13 cellular contexts compared by ENCODE assay signal in the genomic region with DNA sequence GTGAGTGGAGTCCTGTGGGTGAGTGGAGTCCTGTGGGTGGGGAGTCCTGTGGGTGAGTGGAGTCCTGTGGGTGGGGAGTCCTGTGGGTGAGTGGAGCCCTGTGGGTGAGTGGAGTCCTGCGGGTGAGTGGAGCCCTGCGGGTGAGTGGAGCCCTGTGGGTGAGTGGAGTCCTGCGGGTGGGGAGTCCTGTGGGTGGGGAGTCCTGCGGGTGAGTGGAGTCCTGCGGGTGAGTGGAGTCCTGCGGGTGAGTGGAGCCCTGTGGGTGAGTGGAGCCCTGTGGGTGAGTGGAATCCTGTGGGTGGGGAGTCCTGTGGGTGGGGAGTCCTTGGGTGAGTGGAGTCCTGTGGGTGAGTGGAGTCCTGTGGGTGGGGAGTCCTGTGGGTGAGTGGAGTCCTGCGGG. TPM values are rescaled to one million over a fixed set of nuclear protein-coding genes. Genes with fewer than 3 reads are reported as not detected.
"Had no signal": no experiment of that assay in that cellular context is flagged by ENCODE, and none has a peak within 500 bp of the region (broad histone marks: within the 10 kb centered on the region; RNA-seq: fewer than 3 reads in every experiment).

No MANE protein-coding gene starts in this region.

RNA-seq across cellular contexts. Expression of gene CYP2W1, which starts 19.5 kb away (rescaled TPM):
- total RNA-seq: dermis microvascular lymphatic vessel endothelial cell; endodermal cell; gastrocnemius medialis; glomerular endothelial cell; heart right ventricle; kidney epithelial cell; left cardiac atrium; left lung; left ventricle myocardium superior; lower lobe of right lung; lung microvascular endothelial cell; mononuclear cell; naive thymus-derived CD4-positive, alpha-beta T cell had no signal
- polyA plus RNA-seq: heart right ventricle; naive thymus-derived CD4-positive, alpha-beta T cell had no signal
